In genomic region chr1:154117642-154118041, GRCh38 we compare ENCODE assay signal across 20 cellular contexts. TPM values are rescaled to one million over a fixed set of nuclear protein-coding genes. Genes with fewer than 3 reads are reported as not detected.
DNase-seq lines count a peak whose midpoint lies in the region; ATAC-seq and TF ChIP-seq lines count a peak whose summit lies in the region.
"Had no signal": no experiment of that assay in that cellular context is flagged by ENCODE, and none has a peak within 500 bp of the region (broad histone marks: within the 10 kb centered on the region; RNA-seq: fewer than 3 reads in every experiment).

No MANE protein-coding gene starts in this region.

- peaks cover 10% of the 10 kb centered on the region for H3F3A ChIP-seq in MM.1S (ENCODE audit: insufficient read depth, low read length)

- H3K9me3 ChIP-seq in H9 (ENCODE audit: control insufficient read depth, low read depth, low read length) (no peaks in the 10 kb centered on the region), MM.1S (replicated peaks; ENCODE audit: insufficient read depth, low read length) (no peaks in the 10 kb centered on the region)

- H3K36me3 Mint-ChIP-seq in H9 (ENCODE audit: insufficient read depth in 1 of 3, low read depth in 3 of 3) = no peaks in the 10 kb centered on the region
- H3K36me3 Mint-ChIP-seq in activated naive CD4-positive, alpha-beta T cell treated with anti-CD3 and anti-CD28 coated beads for 36 hours (ENCODE audit: low read depth) = no peaks in the 10 kb centered on the region
- H3K36me3 Mint-ChIP-seq: CD4-positive, CD25-positive, alpha-beta regulatory T cell had no signal

- no peak overlapping the region for H2BK120ac ChIP-seq in H9 (ENCODE audit: low read depth, low read length, poor library complexity, severe bottlenecking)

- intact Hi-C loops in activated naive CD4-positive, alpha-beta T cell treated with anti-CD3 and anti-CD28 coated beads for 36 hours (cut with micrococcal nuclease) = loop anchor here (10.0 kb wide), 1 partner anchor 103 kb away; no protein-coding TSS in a partner anchor

- H3K79me1 ChIP-seq in H9 (ENCODE audit: insufficient read depth, low read depth, low read length, poor library complexity, severe bottlenecking) = no peaks in the 10 kb centered on the region

- H2BK5ac ChIP-seq in H9 (ENCODE audit: insufficient read length, low read length) = no peak overlapping the region

- no peak for DNase-seq in H9
- DNase-seq in MM.1S = no peak
- DNase-seq in iPS-NIHi11 (ENCODE audit: low spot score) = peak; percentile 14
- DNase-seq in effector CD4-positive, alpha-beta T cell = no peak
- DNase-seq in activated naive CD4-positive, alpha-beta T cell treated with anti-CD3 and anti-CD28 coated beads for 36 hours = no peak
- no peak for DNase-seq in 8988T
- DNase-seq: Calu3; CD4-positive, CD25-positive, alpha-beta regulatory T cell; DMS53; H7; Karpas-422; MV-4-11; NCI-H1417; NCI-H1930; NCI-H526 treated with DMSO at 0.1 percent for 48 hours; Right ventricle myocardium superior had no signal

- H2BK20ac ChIP-seq in H9 (ENCODE audit: low read depth, low read length, poor library complexity, severe bottlenecking) = no peak overlapping the region

- H3K79me2 ChIP-seq in H9 (ENCODE audit: insufficient read depth, low read length) = no peaks in the 10 kb centered on the region
- H3K79me2 ChIP-seq in MM.1S (ENCODE audit: low read length) = no peaks in the 10 kb centered on the region

- no peak overlapping the region for H2AK5ac ChIP-seq in H9 (ENCODE audit: insufficient read length, low read length)

- no peak overlapping the region for H3K27ac Mint-ChIP-seq in H9
- no peak overlapping the region for H3K27ac Mint-ChIP-seq in activated naive CD4-positive, alpha-beta T cell treated with anti-CD3 and anti-CD28 coated beads for 36 hours
- H3K27ac Mint-ChIP-seq: CD4-positive, CD25-positive, alpha-beta regulatory T cell had no signal

- H3K56ac ChIP-seq in H9 (ENCODE audit: insufficient read length, low read depth, low read length) = no peak overlapping the region

- H4K20me1 ChIP-seq in H9 (ENCODE audit: control insufficient read depth, insufficient read depth, insufficient read length) (no peaks in the 10 kb centered on the region), MM.1S (ENCODE audit: insufficient read depth, low read length) (no peaks in the 10 kb centered on the region)

- no peak overlapping the region for H3K4me3 Mint-ChIP-seq in H9
- H3K4me3 Mint-ChIP-seq in activated naive CD4-positive, alpha-beta T cell treated with anti-CD3 and anti-CD28 coated beads for 36 hours = no peak overlapping the region
- H3K4me3 Mint-ChIP-seq: CD4-positive, CD25-positive, alpha-beta regulatory T cell had no signal

- H3K4me1 ChIP-seq in H9 (ENCODE audit: insufficient read depth, low read length) = no peaks in the 10 kb centered on the region
- H3K4me1 ChIP-seq in MM.1S (ENCODE audit: low read length) = peaks cover 14% of the 10 kb centered on the region

- TF ChIP-seq CTCF in H9 (conservative IDR thresholded peaks at IDR 0.05) (peak; percentile 45; the same call in 2 of the 3 replicates), MM.1S (IDR thresholded peaks at IDR 0.05; ENCODE audit: low read length) (peak; percentile 19; the same call in 1 of the 2 replicates), VCaP (conservative IDR thresholded peaks at IDR 0.05) (peak; percentile 26; the same call in 1 of the 2 replicates)

- no peak overlapping the region for H3K4ac ChIP-seq in H9 (ENCODE audit: low read depth, low read length)

- no peaks in the 10 kb centered on the region for H3K27me3 Mint-ChIP-seq in H9 (ENCODE audit: low read depth)
- H3K27me3 Mint-ChIP-seq in activated naive CD4-positive, alpha-beta T cell treated with anti-CD3 and anti-CD28 coated beads for 36 hours (ENCODE audit: low read depth) = no peaks in the 10 kb centered on the region
- H3K27me3 Mint-ChIP-seq: CD4-positive, CD25-positive, alpha-beta regulatory T cell had no signal

- H3K23ac ChIP-seq in H9 (ENCODE audit: insufficient read length, low read depth, low read length) = no peak overlapping the region

- H3K27me3 ChIP-seq in H9 (ENCODE audit: insufficient read depth, low read length) = no peaks in the 10 kb centered on the region
- no peaks in the 10 kb centered on the region for H3K27me3 ChIP-seq in MM.1S (replicated peaks; ENCODE audit: insufficient read depth, low read length)

- H3K36me3 ChIP-seq in MM.1S (replicated peaks; ENCODE audit: insufficient read depth, low read length) = no peaks in the 10 kb centered on the region

- H3K18ac ChIP-seq in H9 (ENCODE audit: insufficient read length, low read depth, low read length) = no peak overlapping the region

- H2AFZ ChIP-seq in H9 (ENCODE audit: low read length) = no peak overlapping the region
- no peak overlapping the region for H2AFZ ChIP-seq in MM.1S (ENCODE audit: low read length)

- WGBS in H9 (ENCODE audit: extremely low coverage, insufficient read length, low lambda C conversion rate) = no CpG with 5 or more reads among the region's 5 CpGs

- no peaks in the 10 kb centered on the region for H3K23me2 ChIP-seq in H9 (ENCODE audit: insufficient read length, low read depth, low read length, poor library complexity, severe bottlenecking)

- H2BK12ac ChIP-seq in H9 (ENCODE audit: insufficient read length, low read depth, low read length) = no peak overlapping the region

- no peak overlapping the region for H3K27ac ChIP-seq in H9 (ENCODE audit: insufficient read length, low read depth, low read length)
- no peak overlapping the region for H3K27ac ChIP-seq in MM.1S (ENCODE audit: low read length)
- no peak overlapping the region for H3K27ac ChIP-seq in VCaP
- H3K27ac ChIP-seq: SK-N-MC had no signal

- no peak overlapping the region for H3K14ac ChIP-seq in H9 (ENCODE audit: insufficient read depth, low read length)

- CTCF ChIA-PET in activated naive CD4-positive, alpha-beta T cell treated with anti-CD3 and anti-CD28 coated beads for 36 hours (lab: Charles Lee) = no interaction called here

- H3K4me1 Mint-ChIP-seq in H9 = 0 out of 4 replicates have a peak, but pooled peaks cover 0 to 4% of the 10 kb centered on the region in 2 experiments
- peaks cover 3% of the 10 kb centered on the region for H3K4me1 Mint-ChIP-seq in activated naive CD4-positive, alpha-beta T cell treated with anti-CD3 and anti-CD28 coated beads for 36 hours (ENCODE audit: low read depth)

- H4K8ac ChIP-seq in H9 (replicated peaks; ENCODE audit: insufficient read length, low read depth, low read length) = no peak overlapping the region

- H3K4me2 ChIP-seq in H9 (ENCODE audit: insufficient read depth, insufficient read length, low read length) (no peak overlapping the region), MM.1S (ENCODE audit: low read depth, low read length) (no peak overlapping the region)

- no peaks in the 10 kb centered on the region for H3K9me2 ChIP-seq in MM.1S (replicated peaks; ENCODE audit: insufficient read depth, low read length)

- no peaks in the 10 kb centered on the region; a peak in 1 of 5 replicates for H3K9me3 Mint-ChIP-seq in H9
- no peaks in the 10 kb centered on the region for H3K9me3 Mint-ChIP-seq in activated naive CD4-positive, alpha-beta T cell treated with anti-CD3 and anti-CD28 coated beads for 36 hours
- H3K9me3 Mint-ChIP-seq: CD4-positive, CD25-positive, alpha-beta regulatory T cell had no signal

- H3K9ac ChIP-seq in H9 (ENCODE audit: extremely low read depth, insufficient read length, low read length) (no peak overlapping the region), MM.1S (ENCODE audit: low read length) (no peak overlapping the region)

- no peak overlapping the region for H4K91ac ChIP-seq in H9 (ENCODE audit: insufficient read length, low read depth, low read length)

- H2BK15ac ChIP-seq in H9 (ENCODE audit: low read depth, low read length) = no peak overlapping the region

- no peak overlapping the region for H4K5ac ChIP-seq in H9 (ENCODE audit: insufficient read length, low read depth, low read length)

- H3K4me3 ChIP-seq in MM.1S (ENCODE audit: low read length) = no peak overlapping the region
- H3K4me3 ChIP-seq: SK-N-MC had no signal

- ATAC-seq in HG03571 (IDR thresholded peaks at IDR 0.05; ENCODE audit: unreplicated experiment) = no peak
- ATAC-seq: HepG2 had no signal

- H3T11ph ChIP-seq in H9 (ENCODE audit: low read length) = no peak overlapping the region

RNA-seq across cellular contexts. Expression of gene NUP210L, which starts 37.2 kb away (rescaled TPM):
- 0.04 TPM in 1 of 2 replicates, not detected in the other for total RNA-seq in H9 (2021)
- total RNA-seq in activated naive CD4-positive, alpha-beta T cell treated with anti-CD3 and anti-CD28 coated beads for 36 hours = under 1 TPM; 0.02 to 0.05 TPM
- total RNA-seq: HepG2 had no signal
